8 cellular contexts compared by ENCODE assay signal in genomic region chr6:73516712-73517489, GRCh38. TPM values are rescaled to one million over a fixed set of nuclear protein-coding genes. Genes with fewer than 3 reads are reported as not detected.
A peak's percentile ranks its signal among the peaks of the same experiment; 100 is the strongest.
DNase-seq lines count a peak whose midpoint lies in the region; ATAC-seq and TF ChIP-seq lines count a peak whose summit lies in the region.

No MANE protein-coding gene starts in this region.

- H3K4me1 Mint-ChIP-seq in activated B cell treated with CpG ODN at 0.5 μM for 24 hours: peaks cover 60% of the 10 kb centered on the region

- H3K27ac ChIP-seq in cardiac muscle cell (peak overlapping the region; percentile 59), uterus (peak overlapping the region; percentile 37 to 58)

- H3K36me3 Mint-ChIP-seq in activated B cell treated with CpG ODN at 0.5 μM for 24 hours (ENCODE audit: low read depth): peaks cover 74% of the 10 kb centered on the region

- POLR2A ChIA-PET in activated B cell treated with CpG ODN at 0.5 μM for 24 hours (lab: Charles Lee): interaction anchor here (0.8 to 10.2 kb wide), 10 partner anchors 18 to 136 kb away, joined by 3 to 289 read pairs (median 8); no protein-coding TSS in a partner anchor

- ATAC-seq in Right ventricle myocardium superior (ENCODE audit: poor library complexity) (no peak), activated B cell treated with CpG ODN at 0.5 μM for 24 hours (ENCODE audit: low read depth) (no peak), HG02970 (IDR thresholded peaks at IDR 0.05; ENCODE audit: low FRiP score, unreplicated experiment) (no peak), GM18867 (IDR thresholded peaks at IDR 0.05; ENCODE audit: unreplicated experiment) (no peak)

- CTCF ChIA-PET in activated B cell treated with CpG ODN at 0.5 μM for 24 hours (lab: Charles Lee): interaction anchor here (0.7 to 1.3 kb wide), 3 partner anchors 95 to 135 kb away, joined by 4 to 6 read pairs (median 4); no protein-coding TSS in a partner anchor

- H3K9me3 Mint-ChIP-seq in activated B cell treated with CpG ODN at 0.5 μM for 24 hours: no peaks in the 10 kb centered on the region

- H3K9me3 ChIP-seq in cardiac muscle cell (ENCODE audit: low read depth) (no peaks in the 10 kb centered on the region), uterus (no peaks in the 10 kb centered on the region)

- DNase-seq in cardiac muscle cell (ENCODE audit: low read depth in 1 of 2, low spot score in 1 of 2) (peak in 1 of 2 donors; percentile 42), Right ventricle myocardium superior (no peak), activated B cell treated with CpG ODN at 0.5 μM for 24 hours (no peak), uterus (no peak), GDM1 (lab: John Stamatoyannopoulos, UW) (no peak)

- H3K4me1 ChIP-seq in cardiac muscle cell (ENCODE audit: low read depth) (peaks cover 19% of the 10 kb centered on the region), uterus (peaks cover 0 to 4% of the 10 kb centered on the region in 2 donors)

- H3K27ac Mint-ChIP-seq in activated B cell treated with CpG ODN at 0.5 μM for 24 hours: peak overlapping the region; percentile 80

- intact Hi-C loops in Right ventricle myocardium superior (cut with DNase I) (loop anchor here (10.0 kb wide), 1 partner anchor 218 kb away; no protein-coding TSS in a partner anchor), activated B cell treated with CpG ODN at 0.5 μM for 24 hours (cut with micrococcal nuclease) (no loop called here), uterus (cut with DNase I; ENCODE audit: low total_unique reads) (no loop called here)

- H3K27me3 ChIP-seq in cardiac muscle cell (no peaks in the 10 kb centered on the region), uterus (no peaks in the 10 kb centered on the region)

- no peaks in the 10 kb centered on the region for H3K27me3 Mint-ChIP-seq in activated B cell treated with CpG ODN at 0.5 μM for 24 hours

- TF ChIP-seq CTCF in cardiac muscle cell (IDR thresholded peaks at IDR 0.05; ENCODE audit: low read depth, low read length) (no peak), activated B cell treated with CpG ODN at 0.5 μM for 24 hours (IDR thresholded peaks at IDR 0.05) (no peak), uterus (IDR thresholded peaks at IDR 0.05) (no peak)

- H3K36me3 ChIP-seq in cardiac muscle cell (peaks cover 28% of the 10 kb centered on the region), uterus (no peaks in the 10 kb centered on the region)

- H3K4me3 ChIP-seq in cardiac muscle cell (no peak overlapping the region), iPS-11a (ENCODE audit: low read depth, low read length) (peak overlapping the region; percentile 18), uterus (no peak overlapping the region)

- TF ChIP-seq POLR2A in uterus (IDR thresholded peaks at IDR 0.05): no peak

- H3K4me3 Mint-ChIP-seq in activated B cell treated with CpG ODN at 0.5 μM for 24 hours: peak overlapping the region; percentile 72

RNA-seq across cellular contexts. Expression of gene EEF1A1, which starts 3.9 kb away (rescaled TPM):
- total RNA-seq in cardiac muscle cell: 7,643 and 9,273 TPM in 2 replicates
- 2,527 and 3,279 TPM in 2 replicates for polyA plus RNA-seq in cardiac muscle cell
- 1,362 TPM for total RNA-seq in Right ventricle myocardium superior
- 19,962 and 22,096 TPM in 2 replicates for total RNA-seq in activated B cell treated with CpG ODN at 0.5 μM for 24 hours
- over 10,000 TPM; 11,501 to 26,048 (median 13,655) TPM for total RNA-seq in uterus

RNA-seq across cellular contexts. Expression of gene MTO1, which starts 55.4 kb away (rescaled TPM):
- total RNA-seq in cardiac muscle cell (18.5 and 23.6 TPM in 2 replicates), Right ventricle myocardium superior (24.9 TPM), activated B cell treated with CpG ODN at 0.5 μM for 24 hours (58.5 and 59.3 TPM in 2 replicates), uterus (10 to 100 TPM; 13.3 to 38.3 (median 26.8) TPM)
- polyA plus RNA-seq in cardiac muscle cell: 19.6 and 25.3 TPM in 2 replicates
